ENCODE assay signal across 11 cellular contexts in genomic region chr12:68304626-68305025, GRCh38. TPM values are rescaled to one million over a fixed set of nuclear protein-coding genes. Genes with fewer than 3 reads are reported as not detected.
"Had no signal": no experiment of that assay in that cellular context is flagged by ENCODE, and none has a peak within 500 bp of the region (broad histone marks: within the 10 kb centered on the region; RNA-seq: fewer than 3 reads in every experiment).

No MANE protein-coding gene starts in this region.

- H3K27me3 ChIP-seq: testis had no signal

- H3K4me3 ChIP-seq: lower lobe of right lung, testis had no signal

- H3K9me3 ChIP-seq: lower lobe of right lung, testis had no signal

- H3K4me1 ChIP-seq: lower lobe of right lung, testis had no signal

- DNase-seq: activated effector memory CD4-positive, alpha-beta T cell treated with Interleukin-2 at 50 U/mL for 16 hours; activated T-cell treated with anti-CD3 and anti-CD28 coated beads, Interleukin-2, amount 50 U/mL, for 1 hour; amygdala; hippocampal formation; lower lobe of right lung; stimulated activated CD4-positive, alpha-beta T cell treated with anti-CD3 and anti-CD28 coated beads, Interleukin-2, amount 100 ng/mL, for 48 hours; testis had no signal

- H3K27ac ChIP-seq: lower lobe of right lung had no signal

RNA-seq across cellular contexts. Expression of gene IL22, which starts 51.2 kb away (rescaled TPM):
- total RNA-seq: lower lobe of right lung; mucosa of gallbladder; osteocyte; T-helper 2 cell treated with Interferon-gamma antibody and Interleukin-4, amounts not matched to agents 100 ng/mL and 5 ng/mL, for 36 hours; testis; ureter had no signal
